ENCODE assay signal across 9 cellular contexts in the genomic region with DNA sequence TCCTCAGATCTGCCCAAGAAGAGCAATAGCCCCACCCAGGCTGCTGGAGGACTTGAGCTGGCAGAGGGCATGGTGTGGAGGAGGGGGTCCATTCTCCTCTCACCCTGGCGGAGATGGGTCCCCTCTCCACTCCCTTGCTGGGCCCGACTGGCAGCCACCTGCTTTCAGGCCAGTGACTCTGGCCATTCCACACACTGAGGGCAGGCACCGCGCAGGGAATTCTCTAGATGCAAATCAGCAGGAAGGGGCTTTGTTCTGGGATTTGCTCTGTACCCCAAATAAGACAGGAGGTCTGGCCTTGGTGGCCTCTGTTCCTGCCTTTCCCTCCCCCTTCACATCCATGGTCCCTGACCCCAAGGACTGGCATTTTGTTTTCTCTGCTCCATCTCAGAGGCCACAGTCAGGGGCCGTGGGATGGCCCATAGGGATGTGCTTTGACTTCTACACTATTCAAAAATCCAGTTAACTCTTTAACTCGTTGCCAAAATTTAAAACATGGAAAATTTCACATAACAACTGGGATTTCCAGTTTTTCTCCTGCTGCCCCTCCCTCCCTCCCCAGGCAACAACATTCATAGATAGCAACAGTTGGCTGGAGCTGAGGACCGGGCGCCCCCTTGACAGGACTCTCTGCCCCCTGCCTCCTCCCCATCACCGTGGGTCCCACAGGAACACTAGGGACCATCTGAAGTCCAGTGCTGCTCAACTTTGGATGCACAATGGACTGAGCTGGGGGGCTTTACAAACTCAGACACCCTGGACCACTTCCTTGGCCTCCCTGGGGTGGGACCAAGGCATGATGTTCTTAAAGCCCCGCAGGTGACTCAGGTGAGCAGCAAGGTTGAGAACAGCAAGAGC. TPM values are rescaled to one million over a fixed set of nuclear protein-coding genes. Genes with fewer than 3 reads are reported as not detected.
DNase-seq lines count a peak whose midpoint lies in the region; ATAC-seq and TF ChIP-seq lines count a peak whose summit lies in the region.
"Had no signal": no experiment of that assay in that cellular context is flagged by ENCODE, and none has a peak within 500 bp of the region (broad histone marks: within the 10 kb centered on the region; RNA-seq: fewer than 3 reads in every experiment).

No MANE protein-coding gene starts in this region.

- no peak overlapping the region for H2BK15ac ChIP-seq in H9 (ENCODE audit: low read depth, low read length)

- peaks cover 2% of the 10 kb centered on the region; the same call in 1 of the 2 replicates for H3K27me3 Mint-ChIP-seq in H9 (ENCODE audit: low read depth)

- H2AFZ ChIP-seq in H9 (ENCODE audit: low read length) = no peak overlapping the region

- H2BK5ac ChIP-seq in H9 (ENCODE audit: insufficient read length, low read length) = no peak overlapping the region

- WGBS in H9 (ENCODE audit: extremely low coverage, insufficient read length, low lambda C conversion rate) = no CpG with 5 or more reads among the region's 10 CpGs
- WGBS in liver = 72% methylated on average over 10 of the region's 10 CpGs
- WGBS in stomach, 5 donors = 62 to 70% (median 68%) methylated on average over 10 of the region's 10 CpGs

- TF ChIP-seq POLR2A in stomach (IDR thresholded peaks at IDR 0.05) = no peak

- H2BK12ac ChIP-seq in H9 (ENCODE audit: insufficient read length, low read depth, low read length) = no peak overlapping the region

- H3K23me2 ChIP-seq in H9 (ENCODE audit: insufficient read length, low read depth, low read length, poor library complexity, severe bottlenecking) = no peaks in the 10 kb centered on the region

- H3K14ac ChIP-seq in H9 (ENCODE audit: insufficient read depth, low read length) = 0 out of 2 replicates have a peak overlapping the region, but pooled peaks have one; percentile 21

- no peak overlapping the region for H3K4me3 Mint-ChIP-seq in H9
- H3K4me3 Mint-ChIP-seq: T-helper 1 cell treated with Interleukin-12 subunit alpha and Interleukin-12 subunit beta and Interleukin-4 antibody, amounts not matched to agents 30 μg/mL and 1 μg/mL, for 36 hours had no signal

- H3K27ac ChIP-seq in H9 (ENCODE audit: insufficient read length, low read depth, low read length) (no peak overlapping the region), ascending aorta (peak overlapping the region; percentile 77 to 83), liver (ENCODE audit: low read depth in 1 of 2, low read length in 2 of 2) (peak overlapping the region; percentile 96 to 99), stomach (peak overlapping the region; percentile 45 to 85 (median 84))

- DNase-seq in H9 (peak; percentile 26), ascending aorta (ENCODE audit: low spot score in 2 of 2) (peak in 1 of 2 donors; percentile 70), stomach (peak; percentile 22), SIG-M5 treated with dmso at 0.1 percent for 504 hours (lab: John Stamatoyannopoulos, UW; ENCODE audit: unreplicated experiment) (no peak), SHP77 treated with DMSO at 0.1 percent for 48 hours (lab: John Stamatoyannopoulos, UW) (no peak)
- no peak for DNase-seq in stimulated activated CD8-positive, alpha-beta memory T cell treated with anti-CD3 and anti-CD28 coated beads, Interleukin-4, amount 100 ng/mL, for 48 hours

- TF ChIP-seq CTCF in H9 (conservative IDR thresholded peaks at IDR 0.05) (no peak), ascending aorta (IDR thresholded peaks at IDR 0.05) (no peak), liver (IDR thresholded peaks at IDR 0.05; ENCODE audit: low read depth, low read length, missing input control) (no peak), stomach (IDR thresholded peaks at IDR 0.05) (no peak)

- no peak overlapping the region for H2AK5ac ChIP-seq in H9 (ENCODE audit: insufficient read length, low read length)

- no peaks in the 10 kb centered on the region for H3K79me2 ChIP-seq in H9 (ENCODE audit: insufficient read depth, low read length)

- no peak overlapping the region for H2BK20ac ChIP-seq in H9 (ENCODE audit: low read depth, low read length, poor library complexity, severe bottlenecking)

- H3K36me3 ChIP-seq in ascending aorta (peaks cover 6 to 15% of the 10 kb centered on the region in 2 donors), liver (ENCODE audit: control insufficient read depth in 4 of 4, insufficient read depth in 3 of 4, low read depth in 1 of 4, low read length in 3 of 4) (peaks cover 0 to 6% (median 2%) of the 10 kb centered on the region in 4 donors), stomach (peaks cover 4 to 23% (median 20%) of the 10 kb centered on the region in 4 donors)

- H3K4me1 ChIP-seq in H9 (ENCODE audit: insufficient read depth, low read length) (no peaks in the 10 kb centered on the region), ascending aorta (peaks cover 21 to 34% of the 10 kb centered on the region in 2 donors), liver (ENCODE audit: control insufficient read depth in 4 of 4, insufficient read depth in 4 of 4, low read length in 3 of 4) (peaks cover 11 to 60% (median 29%) of the 10 kb centered on the region in 4 donors), stomach (peaks cover 28 to 45% (median 39%) of the 10 kb centered on the region in 4 donors)

- no peaks in the 10 kb centered on the region for H3K9me3 ChIP-seq in H9 (ENCODE audit: control insufficient read depth, low read depth, low read length)
- no peaks in the 10 kb centered on the region for H3K9me3 ChIP-seq in ascending aorta
- H3K9me3 ChIP-seq in liver (ENCODE audit: control insufficient read depth in 4 of 4, low read length in 3 of 4) = no peaks in the 10 kb centered on the region
- no peaks in the 10 kb centered on the region for H3K9me3 ChIP-seq in stomach

- no peak overlapping the region for H2BK120ac ChIP-seq in H9 (ENCODE audit: low read depth, low read length, poor library complexity, severe bottlenecking)

- H3K4me1 Mint-ChIP-seq in H9 = peaks cover 5 to 9% of the 10 kb centered on the region in 2 experiments; a peak in 3 of 4 replicates

- no peaks in the 10 kb centered on the region; a peak in 1 of 7 replicates for H3K36me3 Mint-ChIP-seq in H9 (ENCODE audit: insufficient read depth in 1 of 3, low read depth in 3 of 3)

- no peak overlapping the region for H3K56ac ChIP-seq in H9 (ENCODE audit: insufficient read length, low read depth, low read length)

- H4K5ac ChIP-seq in H9 (ENCODE audit: insufficient read length, low read depth, low read length) = no peak overlapping the region

- H3K9ac ChIP-seq in H9 (ENCODE audit: extremely low read depth, insufficient read length, low read length) (no peak overlapping the region), liver (ENCODE audit: low read depth in 1 of 2, low read length in 2 of 2) (peak overlapping the region in 1 of 2 donors; percentile 30)

- no peak overlapping the region for H4K8ac ChIP-seq in H9 (replicated peaks; ENCODE audit: insufficient read length, low read depth, low read length)

- H3K4me2 ChIP-seq in H9 (ENCODE audit: insufficient read depth, insufficient read length, low read length) = no peak overlapping the region

- no peak overlapping the region for H3K18ac ChIP-seq in H9 (ENCODE audit: insufficient read length, low read depth, low read length)

- no peak overlapping the region for H3K4me3 ChIP-seq in ascending aorta
- H3K4me3 ChIP-seq in liver (ENCODE audit: low read depth in 1 of 3, low read length in 3 of 3) = no peak overlapping the region
- H3K4me3 ChIP-seq in stomach = no peak overlapping the region

- H3K79me1 ChIP-seq in H9 (ENCODE audit: insufficient read depth, low read depth, low read length, poor library complexity, severe bottlenecking) = no peaks in the 10 kb centered on the region

- no peak overlapping the region; a peak in 1 of 7 replicates for H3K27ac Mint-ChIP-seq in H9
- H3K27ac Mint-ChIP-seq: T-helper 1 cell treated with Interleukin-12 subunit alpha and Interleukin-12 subunit beta and Interleukin-4 antibody, amounts not matched to agents 30 μg/mL and 1 μg/mL, for 36 hours had no signal

- intact Hi-C loops in ascending aorta (cut with DNase I) = loop anchor here (1.0 kb wide), 2 partner anchors 20 to 65 kb away; no protein-coding TSS in a partner anchor
- intact Hi-C loops in stomach (cut with DNase I; ENCODE audit: low total_unique reads) = no loop called here

- ATAC-seq in GM19455 (IDR thresholded peaks at IDR 0.05; ENCODE audit: unreplicated experiment) = no peak

- no peak for TF ChIP-seq EP300 in stomach (IDR thresholded peaks at IDR 0.05)

- TF ChIP-seq RAD21 in liver (IDR thresholded peaks at IDR 0.05) = no peak

- no peaks in the 10 kb centered on the region for H4K20me1 ChIP-seq in H9 (ENCODE audit: control insufficient read depth, insufficient read depth, insufficient read length)

- H3T11ph ChIP-seq in H9 (ENCODE audit: low read length) = no peak overlapping the region

- H3K4ac ChIP-seq in H9 (ENCODE audit: low read depth, low read length) = no peak overlapping the region

- H3K23ac ChIP-seq in H9 (ENCODE audit: insufficient read length, low read depth, low read length) = no peak overlapping the region

- H4K91ac ChIP-seq in H9 (ENCODE audit: insufficient read length, low read depth, low read length) = no peak overlapping the region

- H3K27me3 ChIP-seq in H9 (ENCODE audit: insufficient read depth, low read length) (no peaks in the 10 kb centered on the region), ascending aorta (no peaks in the 10 kb centered on the region), liver (ENCODE audit: control insufficient read depth in 4 of 4, insufficient read depth in 4 of 4, low read length in 3 of 4) (no peaks in the 10 kb centered on the region), stomach (no peaks in the 10 kb centered on the region)

- H3K9me3 Mint-ChIP-seq in H9 = no peaks in the 10 kb centered on the region
- H3K9me3 Mint-ChIP-seq: T-helper 1 cell treated with Interleukin-12 subunit alpha and Interleukin-12 subunit beta and Interleukin-4 antibody, amounts not matched to agents 30 μg/mL and 1 μg/mL, for 36 hours had no signal

TF ChIP-seq in liver, 16 proteins besides CTCF, POLR2A, EP300 and RAD21 (continues in another document):
- TF ChIP-seq YY1 (IDR thresholded peaks at IDR 0.05) (no peak), HNF4G (IDR thresholded peaks at IDR 0.05) (no peak), HNF4A (conservative IDR thresholded peaks at IDR 0.05) (no peak), SP1 (IDR thresholded peaks at IDR 0.05) (no peak), FOXA1 (IDR thresholded peaks at IDR 0.05) (no peak), EGR1 (IDR thresholded peaks at IDR 0.05; ENCODE audit: low read depth in 2 of 2) (no peak)
- TF ChIP-seq, protein P1, sequence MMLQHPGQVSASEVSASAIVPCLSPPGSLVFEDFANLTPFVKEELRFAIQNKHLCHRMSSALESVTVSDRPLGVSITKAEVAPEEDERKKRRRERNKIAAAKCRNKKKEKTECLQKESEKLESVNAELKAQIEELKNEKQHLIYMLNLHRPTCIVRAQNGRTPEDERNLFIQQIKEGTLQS (IDR thresholded peaks at IDR 0.05) = no peak

RNA-seq across cellular contexts. Expression of a gene that starts 33.9 kb away (rescaled TPM):
- 79.7 and 80.4 TPM in 2 replicates for total RNA-seq in H9 (2021)
- 172 TPM for total RNA-seq in ascending aorta
- 10 to 100 TPM; 22.2 to 84.3 TPM for total RNA-seq in liver
- 10 to 100 TPM; 51.4 to 68.6 TPM for polyA plus RNA-seq in liver
- total RNA-seq in stomach = 100 to 1,000 TPM in 1 of 5 donors, 10 to 100 TPM in 3, 1 to 10 TPM in 1; 6.4 to 149 (median 46.8) TPM
- polyA plus RNA-seq in stomach = 100 to 1,000 TPM in 1 of 3 donors, 10 to 100 TPM in 2; 27.5 to 177 (median 54.7) TPM

Comparison
In these comparisons a context has a peak if more than half of its experiments do, and no peak if none do; other contexts are left out.
1. DNase-seq: peak in H9 (single experiment) and stomach (single experiment); none in SIG-M5 treated with dmso at 0.1 percent for 504 hours (single experiment), stimulated activated CD8-positive, alpha-beta memory T cell treated with anti-CD3 and anti-CD28 coated beads, Interleukin-4, amount 100 ng/mL, for 48 hours (single experiment) and SHP77 treated with DMSO at 0.1 percent for 48 hours (single experiment).